In the genomic region with DNA sequence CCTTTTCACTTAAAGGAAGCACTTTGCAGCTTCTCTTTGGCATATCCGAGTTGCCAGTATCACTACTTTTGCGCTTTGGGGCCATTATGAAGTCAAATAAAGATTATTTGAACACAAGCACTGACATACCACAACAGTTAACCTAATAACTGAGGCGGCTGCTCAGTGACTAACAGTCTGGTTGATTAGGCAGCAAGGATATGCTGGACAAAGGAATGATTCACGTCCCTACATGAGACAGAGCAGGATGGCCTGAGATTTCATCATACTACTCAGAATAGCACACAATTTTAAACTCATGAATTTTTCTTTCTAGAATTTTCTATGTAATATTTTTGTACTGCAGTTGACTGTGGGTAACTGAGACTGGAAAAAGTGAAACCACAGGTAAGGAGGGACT, we compare ENCODE assay signal across 12 cellular contexts. TPM values are rescaled to one million over a fixed set of nuclear protein-coding genes. Genes with fewer than 3 reads are reported as not detected.
DNase-seq lines count a peak whose midpoint lies in the region; ATAC-seq and TF ChIP-seq lines count a peak whose summit lies in the region.
"Had no signal": no experiment of that assay in that cellular context is flagged by ENCODE, and none has a peak within 500 bp of the region (broad histone marks: within the 10 kb centered on the region; RNA-seq: fewer than 3 reads in every experiment).

No MANE protein-coding gene starts in this region.

- WGBS in heart left ventricle, 4 donors = 52 to 68% (median 58%) methylated on average over 4 of the region's 4 CpGs
- 2% methylated on average over 4 of the region's 4 CpGs for WGBS in smooth muscle cell (ENCODE audit: low lambda C conversion rate)

- H3K79me2 ChIP-seq in smooth muscle cell (ENCODE audit: low read depth) = no peaks in the 10 kb centered on the region

- H3K36me3 ChIP-seq in heart left ventricle (no peaks in the 10 kb centered on the region), smooth muscle cell (ENCODE audit: low read depth) (no peaks in the 10 kb centered on the region)

- peak overlapping the region; percentile 87 for H3K9ac ChIP-seq in smooth muscle cell (ENCODE audit: low read depth)

- H3K27ac ChIP-seq in heart left ventricle = no peak overlapping the region
- peak overlapping the region; percentile 98 for H3K27ac ChIP-seq in smooth muscle cell (ENCODE audit: low read depth)

- H3K4me1 ChIP-seq in heart left ventricle = no peaks in the 10 kb centered on the region
- H3K4me1 ChIP-seq in smooth muscle cell (ENCODE audit: low read depth) = peaks cover 12% of the 10 kb centered on the region

- peak overlapping the region; percentile 70 for H3K4me2 ChIP-seq in smooth muscle cell

- no peak overlapping the region for H3K4me3 ChIP-seq in heart left ventricle
- no peak overlapping the region for H3K4me3 ChIP-seq in fibroblast of the aortic adventitia (ENCODE audit: low read depth, low read length)
- H3K4me3 ChIP-seq in smooth muscle cell = no peak overlapping the region
- H3K4me3 ChIP-seq: skin epidermis had no signal

- no peak for TF ChIP-seq CTCF in heart left ventricle (IDR thresholded peaks at IDR 0.05)
- TF ChIP-seq CTCF in fibroblast of the aortic adventitia (IDR thresholded peaks at IDR 0.05; ENCODE audit: insufficient read depth, low read length) = no peak
- no peak for TF ChIP-seq CTCF in smooth muscle cell (IDR thresholded peaks at IDR 0.05; ENCODE audit: borderline replicate concordance, insufficient read depth, poor library complexity, severe bottlenecking)

- H3K27me3 Mint-ChIP-seq in activated T-cell treated with anti-CD3 and anti-CD28 coated beads, Interleukin-2, amount 50 U/mL, for 4 hours (ENCODE audit: low read depth) = no peaks in the 10 kb centered on the region
- H3K27me3 Mint-ChIP-seq: activated CD4-positive, alpha-beta T cell treated with anti-CD3 and anti-CD28 coated beads, Interleukin-2, amount 10 ng/mL, durations not matched to agents 7 days and 5 days had no signal

- H3K4me1 Mint-ChIP-seq in activated T-cell treated with anti-CD3 and anti-CD28 coated beads, Interleukin-2, amount 50 U/mL, for 4 hours (ENCODE audit: low read depth) = no peaks in the 10 kb centered on the region
- H3K4me1 Mint-ChIP-seq: activated CD4-positive, alpha-beta T cell treated with anti-CD3 and anti-CD28 coated beads, Interleukin-2, amount 10 ng/mL, durations not matched to agents 7 days and 5 days had no signal

- no peak overlapping the region for H3K4me3 Mint-ChIP-seq in activated T-cell treated with anti-CD3 and anti-CD28 coated beads, Interleukin-2, amount 50 U/mL, for 4 hours
- H3K4me3 Mint-ChIP-seq: activated CD4-positive, alpha-beta T cell treated with anti-CD3 and anti-CD28 coated beads, Interleukin-2, amount 10 ng/mL, durations not matched to agents 7 days and 5 days; activated naive CD8-positive, alpha-beta T cell treated with anti-CD3 and anti-CD28 coated beads for 36 hours had no signal

- no peaks in the 10 kb centered on the region for H3K9me3 ChIP-seq in heart left ventricle
- H3K9me3 ChIP-seq in smooth muscle cell (replicated peaks; ENCODE audit: low read depth) = no peaks in the 10 kb centered on the region

- no peaks in the 10 kb centered on the region for H4K20me1 ChIP-seq in smooth muscle cell (ENCODE audit: low read depth)

- peak in 1 of 5 donors; percentile 28 for DNase-seq in heart left ventricle
- DNase-seq in Right ventricle myocardium superior = no peak
- DNase-seq in SW 1271 (lab: John Stamatoyannopoulos, UW) = peak; percentile 57 to 83
- DNase-seq in fibroblast of the aortic adventitia (ENCODE audit: low read depth) = peak; percentile 98
- DNase-seq in smooth muscle cell (lab: John Stamatoyannopoulos, UW; ENCODE audit: unreplicated experiment) = no peak
- no peak for DNase-seq in NOMO-1 treated with DMSO at 0.1 percent for 48 hours (lab: John Stamatoyannopoulos, UW; ENCODE audit: unreplicated experiment)
- DNase-seq in activated T-cell treated with anti-CD3 and anti-CD28 coated beads, Interleukin-2, amount 50 U/mL, for 4 hours = no peak
- DNase-seq: activated CD4-positive, alpha-beta T cell treated with anti-CD3 and anti-CD28 coated beads, Interleukin-2, amount 10 ng/mL, durations not matched to agents 7 days and 5 days; activated naive CD8-positive, alpha-beta T cell treated with anti-CD3 and anti-CD28 coated beads for 36 hours; NCI-H2081 treated with DMSO at 0.1 percent for 48 hours had no signal

- ATAC-seq in heart left ventricle (peak in 3 of 4 donors; percentile 49 to 95 (median 77)), Right ventricle myocardium superior (ENCODE audit: poor library complexity) (no peak), GM21717 (IDR thresholded peaks at IDR 0.05; ENCODE audit: unreplicated experiment) (no peak)
- no peak for ATAC-seq in activated T-cell treated with anti-CD3 and anti-CD28 coated beads, Interleukin-2, amount 50 U/mL, for 4 hours

- H3F3A ChIP-seq in smooth muscle cell (ENCODE audit: low read depth) = peaks cover 19% of the 10 kb centered on the region

- intact Hi-C loops in heart left ventricle (cut with DNase I) = no loop called here
- intact Hi-C loops in Right ventricle myocardium superior (cut with DNase I) = no loop called here

- H2AFZ ChIP-seq in smooth muscle cell (ENCODE audit: low read depth) = no peak overlapping the region

- no peak for TF ChIP-seq POLR2A in heart left ventricle (IDR thresholded peaks at IDR 0.05)

- H3K27me3 ChIP-seq in heart left ventricle (no peaks in the 10 kb centered on the region), smooth muscle cell (ENCODE audit: low read depth) (no peaks in the 10 kb centered on the region)

- H3K36me3 Mint-ChIP-seq in activated T-cell treated with anti-CD3 and anti-CD28 coated beads, Interleukin-2, amount 50 U/mL, for 4 hours (ENCODE audit: insufficient read depth) = no peaks in the 10 kb centered on the region
- H3K36me3 Mint-ChIP-seq: activated naive CD8-positive, alpha-beta T cell treated with anti-CD3 and anti-CD28 coated beads for 36 hours had no signal

- no peaks in the 10 kb centered on the region for H3K9me3 Mint-ChIP-seq in activated T-cell treated with anti-CD3 and anti-CD28 coated beads, Interleukin-2, amount 50 U/mL, for 4 hours
- H3K9me3 Mint-ChIP-seq: activated CD4-positive, alpha-beta T cell treated with anti-CD3 and anti-CD28 coated beads, Interleukin-2, amount 10 ng/mL, durations not matched to agents 7 days and 5 days; activated naive CD8-positive, alpha-beta T cell treated with anti-CD3 and anti-CD28 coated beads for 36 hours had no signal

RNA-seq across cellular contexts. Expression of gene E2F7, which starts 56.9 kb away (rescaled TPM):
- total RNA-seq in heart left ventricle = 1 to 10 TPM in 1 of 9 donors, under 1 TPM in 6, not detected in 2; 0.04 to 1.5 (median 0.14) TPM
- polyA plus RNA-seq in heart left ventricle = under 1 TPM; 0.08 to 0.11 TPM
- total RNA-seq in Right ventricle myocardium superior = 0.08 TPM
- total RNA-seq in fibroblast of the aortic adventitia (ENCODE audit: low replicate concordance) = 2.3 and 23.4 TPM in 2 replicates
- 13.6 and 16.0 TPM in 2 replicates for total RNA-seq in smooth muscle cell
- polyA plus RNA-seq in smooth muscle cell = 5.1 and 8.3 TPM in 2 replicates
- 1 to 10 TPM; 1.6 to 2.0 (median 1.6) TPM for total RNA-seq in activated T-cell treated with anti-CD3 and anti-CD28 coated beads, Interleukin-2, amount 50 U/mL, for 4 hours

Comparison
In these comparisons a context has a peak if more than half of its experiments do, and no peak if none do; other contexts are left out.
1. ATAC-seq: peak in heart left ventricle (3 of 4); none in Right ventricle myocardium superior (single experiment), activated T-cell treated with anti-CD3 and anti-CD28 coated beads, Interleukin-2, amount 50 U/mL, for 4 hours (0 of 2) and GM21717 (single experiment).
2. DNase-seq: peak in SW 1271 (2 of 2) and fibroblast of the aortic adventitia (single experiment); none in Right ventricle myocardium superior (single experiment), smooth muscle cell (single experiment), NOMO-1 treated with DMSO at 0.1 percent for 48 hours (single experiment) and activated T-cell treated with anti-CD3 and anti-CD28 coated beads, Interleukin-2, amount 50 U/mL, for 4 hours (single experiment).